8 cellular contexts compared by ENCODE assay signal in the genomic region with DNA sequence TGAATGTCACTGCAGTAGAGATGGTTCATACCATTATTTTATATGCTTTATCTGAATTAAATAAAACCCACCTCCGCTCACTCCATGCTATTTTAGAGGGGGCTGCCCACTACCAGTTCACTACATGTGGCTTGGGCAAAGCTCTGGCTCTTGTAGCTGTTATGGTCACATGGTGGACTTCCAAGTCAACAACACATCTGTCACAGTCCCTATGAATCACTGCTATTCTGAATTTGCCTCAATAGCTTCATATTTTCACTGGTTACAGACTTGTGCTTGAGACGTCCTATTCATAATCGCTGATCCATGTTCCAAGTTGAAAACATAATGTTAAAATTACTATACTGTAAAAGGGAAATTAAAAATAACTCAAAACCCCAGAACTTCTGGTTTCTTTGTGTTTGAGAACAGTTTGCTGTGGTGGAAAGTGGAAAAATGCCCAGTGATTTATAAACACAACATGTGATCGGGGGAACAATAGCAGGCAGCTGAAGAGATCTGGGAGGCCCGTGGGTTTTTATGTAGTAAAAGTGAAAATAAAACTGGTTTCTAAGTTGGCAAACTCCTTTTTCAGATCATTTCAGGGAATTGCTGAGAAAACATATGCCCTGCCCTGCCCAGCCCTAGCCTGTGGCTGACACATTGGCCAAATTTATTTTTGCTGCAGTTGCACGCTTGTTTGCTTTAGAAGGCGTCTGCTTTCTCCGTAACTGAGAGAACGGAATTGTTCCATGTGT.
DNase-seq lines count a peak whose midpoint lies in the region; ATAC-seq and TF ChIP-seq lines count a peak whose summit lies in the region.

No MANE protein-coding gene starts in this region.

- no peak for DNase-seq in BJ (ENCODE audit: low read depth)
- peak; percentile 25 for DNase-seq in NCI-H2227 treated with DMSO at 0.1 percent for 48 hours (lab: John Stamatoyannopoulos, UW)
- no peak for DNase-seq in esophagus muscularis mucosa (ENCODE audit: extremely low spot score)
- DNase-seq in osteocyte (ENCODE audit: extremely low spot score, unreplicated experiment) = no peak
- no peak for DNase-seq in NCI-H69 (lab: John Stamatoyannopoulos, UW)
- DNase-seq in GM23338 (ENCODE audit: low spot score) = no peak

- H3K27ac Mint-ChIP-seq in osteocyte (ENCODE audit: unreplicated experiment) (no peak overlapping the region), GM23338 (no peak overlapping the region)

- TF ChIP-seq EP300 in esophagus muscularis mucosa (IDR thresholded peaks at IDR 0.05) = no peak

- H3K27me3 Mint-ChIP-seq in osteocyte (ENCODE audit: unreplicated experiment) = peaks cover 30% of the 10 kb centered on the region
- H3K27me3 Mint-ChIP-seq in GM23338 (ENCODE audit: insufficient read depth, low read depth, poor library complexity) = no peaks in the 10 kb centered on the region

- H3K4me2 ChIP-seq in GM23338 = no peak overlapping the region

- H3F3A ChIP-seq in GM23338 (replicated peaks; ENCODE audit: low read depth) = no peaks in the 10 kb centered on the region

- no peaks in the 10 kb centered on the region for H3K9me2 ChIP-seq in GM23338 (ENCODE audit: insufficient read depth)

- H3K27me3 ChIP-seq in BJ (ENCODE audit: control insufficient read depth, insufficient read depth, low read length) (no peaks in the 10 kb centered on the region), esophagus muscularis mucosa (no peaks in the 10 kb centered on the region), GM23338 (ENCODE audit: insufficient read depth) (no peaks in the 10 kb centered on the region)

- H3K4me3 ChIP-seq in BJ (ENCODE audit: low read depth, low read length) (peak overlapping the region; percentile 30), esophagus muscularis mucosa (peak overlapping the region; percentile 6 to 48 (median 18)), GM23338 (no peak overlapping the region)

- no peaks in the 10 kb centered on the region for H3K79me2 ChIP-seq in GM23338 (replicated peaks; ENCODE audit: insufficient read depth)

- TF ChIP-seq POLR2A in esophagus muscularis mucosa (IDR thresholded peaks at IDR 0.05; ENCODE audit: low read depth) = no peak

- H3K4me1 ChIP-seq in esophagus muscularis mucosa (no peaks in the 10 kb centered on the region), GM23338 (ENCODE audit: insufficient read depth) (no peaks in the 10 kb centered on the region)

- H3K36me3 Mint-ChIP-seq in osteocyte (ENCODE audit: unreplicated experiment) (no peaks in the 10 kb centered on the region), GM23338 (ENCODE audit: low read depth) (no peaks in the 10 kb centered on the region; the same call in 2 of the 3 replicates)

- H3K36me3 ChIP-seq in BJ (ENCODE audit: control insufficient read depth, insufficient read depth, low read length) (no peaks in the 10 kb centered on the region), esophagus muscularis mucosa (no peaks in the 10 kb centered on the region), GM23338 (ENCODE audit: insufficient read depth) (peaks cover 3% of the 10 kb centered on the region; the same call in 1 of the 2 replicates)

- 51% methylated on average over 9 of the region's 9 CpGs for WGBS in esophagus muscularis mucosa

- intact Hi-C loops in esophagus muscularis mucosa (cut with DNase I) = no loop called here

- H3K9me3 Mint-ChIP-seq in osteocyte (ENCODE audit: unreplicated experiment) = peaks cover 8% of the 10 kb centered on the region
- H3K9me3 Mint-ChIP-seq in GM23338 = peaks cover 42% of the 10 kb centered on the region

- CTCF ChIA-PET in BJ (lab: Yijun Ruan, JAX) = interaction anchor here (0.6 to 1.4 kb wide), 6 partner anchors 10 to 155 kb away, joined by 3 to 6 read pairs (median 3); no protein-coding TSS in a partner anchor

- no peaks in the 10 kb centered on the region for H4K20me1 ChIP-seq in GM23338 (replicated peaks; ENCODE audit: insufficient read depth)

- ATAC-seq in HG02870 (IDR thresholded peaks at IDR 0.05; ENCODE audit: unreplicated experiment) (no peak), GM21717 (IDR thresholded peaks at IDR 0.05; ENCODE audit: unreplicated experiment) (no peak), GM23338 (no peak)

- H3K4me3 Mint-ChIP-seq in osteocyte (ENCODE audit: unreplicated experiment) (peak overlapping the region; percentile 1), GM23338 (no peak overlapping the region)

- no peak overlapping the region for H2AFZ ChIP-seq in GM23338

- H3K27ac ChIP-seq in esophagus muscularis mucosa (replicated peaks in 1 of 4) (no peak overlapping the region), GM23338 (ENCODE audit: low read depth) (no peak overlapping the region)

- POLR2A ChIA-PET in BJ (lab: Charles Lee) = no interaction called here

- no peak for TF ChIP-seq CTCF in BJ (IDR thresholded peaks at IDR 0.05; ENCODE audit: insufficient read depth, low read depth, low read length)
- TF ChIP-seq CTCF in esophagus muscularis mucosa (IDR thresholded peaks at IDR 0.05) = no peak
- no peak for TF ChIP-seq CTCF in osteocyte (IDR thresholded peaks at IDR 0.05)
- TF ChIP-seq CTCF in GM23338 (conservative IDR thresholded peaks at IDR 0.05; ENCODE audit: low read depth in 2 of 2) = no peak

- H3K4me1 Mint-ChIP-seq in osteocyte (ENCODE audit: unreplicated experiment) (no peaks in the 10 kb centered on the region), GM23338 (no peaks in the 10 kb centered on the region)

- H3K9me3 ChIP-seq in esophagus muscularis mucosa = peaks cover 0 to 15% (median 8%) of the 10 kb centered on the region in 4 donors

TF ChIP-seq in GM23338, 12 proteins besides CTCF, POLR2A, EP300 and RAD21 (continues in another document):
- TF ChIP-seq CREB1 (CRISPR knock-in tag; IDR thresholded peaks at IDR 0.05; ENCODE audit: low read depth) = no peak
- no peak for TF ChIP-seq STAT1 (IDR thresholded peaks at IDR 0.05; ENCODE audit: unreplicated experiment)
- TF ChIP-seq EZH2 (IDR thresholded peaks at IDR 0.05; ENCODE audit: low read depth, unreplicated experiment) = no peak
- TF ChIP-seq, protein P1, sequence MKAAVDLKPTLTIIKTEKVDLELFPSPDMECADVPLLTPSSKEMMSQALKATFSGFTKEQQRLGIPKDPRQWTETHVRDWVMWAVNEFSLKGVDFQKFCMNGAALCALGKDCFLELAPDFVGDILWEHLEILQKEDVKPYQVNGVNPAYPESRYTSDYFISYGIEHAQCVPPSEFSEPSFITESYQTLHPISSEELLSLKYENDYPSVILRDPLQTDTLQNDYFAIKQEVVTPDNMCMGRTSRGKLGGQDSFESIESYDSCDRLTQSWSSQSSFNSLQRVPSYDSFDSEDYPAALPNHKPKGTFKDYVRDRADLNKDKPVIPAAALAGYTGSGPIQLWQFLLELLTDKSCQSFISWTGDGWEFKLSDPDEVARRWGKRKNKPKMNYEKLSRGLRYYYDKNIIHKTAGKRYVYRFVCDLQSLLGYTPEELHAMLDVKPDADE (IDR thresholded peaks at IDR 0.05) = no peak
- TF ChIP-seq EZH2phosphoT487 (IDR thresholded peaks at IDR 0.05; ENCODE audit: unreplicated experiment) = no peak
- TF ChIP-seq, protein P2, sequence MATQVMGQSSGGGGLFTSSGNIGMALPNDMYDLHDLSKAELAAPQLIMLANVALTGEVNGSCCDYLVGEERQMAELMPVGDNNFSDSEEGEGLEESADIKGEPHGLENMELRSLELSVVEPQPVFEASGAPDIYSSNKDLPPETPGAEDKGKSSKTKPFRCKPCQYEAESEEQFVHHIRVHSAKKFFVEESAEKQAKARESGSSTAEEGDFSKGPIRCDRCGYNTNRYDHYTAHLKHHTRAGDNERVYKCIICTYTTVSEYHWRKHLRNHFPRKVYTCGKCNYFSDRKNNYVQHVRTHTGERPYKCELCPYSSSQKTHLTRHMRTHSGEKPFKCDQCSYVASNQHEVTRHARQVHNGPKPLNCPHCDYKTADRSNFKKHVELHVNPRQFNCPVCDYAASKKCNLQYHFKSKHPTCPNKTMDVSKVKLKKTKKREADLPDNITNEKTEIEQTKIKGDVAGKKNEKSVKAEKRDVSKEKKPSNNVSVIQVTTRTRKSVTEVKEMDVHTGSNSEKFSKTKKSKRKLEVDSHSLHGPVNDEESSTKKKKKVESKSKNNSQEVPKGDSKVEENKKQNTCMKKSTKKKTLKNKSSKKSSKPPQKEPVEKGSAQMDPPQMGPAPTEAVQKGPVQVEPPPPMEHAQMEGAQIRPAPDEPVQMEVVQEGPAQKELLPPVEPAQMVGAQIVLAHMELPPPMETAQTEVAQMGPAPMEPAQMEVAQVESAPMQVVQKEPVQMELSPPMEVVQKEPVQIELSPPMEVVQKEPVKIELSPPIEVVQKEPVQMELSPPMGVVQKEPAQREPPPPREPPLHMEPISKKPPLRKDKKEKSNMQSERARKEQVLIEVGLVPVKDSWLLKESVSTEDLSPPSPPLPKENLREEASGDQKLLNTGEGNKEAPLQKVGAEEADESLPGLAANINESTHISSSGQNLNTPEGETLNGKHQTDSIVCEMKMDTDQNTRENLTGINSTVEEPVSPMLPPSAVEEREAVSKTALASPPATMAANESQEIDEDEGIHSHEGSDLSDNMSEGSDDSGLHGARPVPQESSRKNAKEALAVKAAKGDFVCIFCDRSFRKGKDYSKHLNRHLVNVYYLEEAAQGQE (IDR thresholded peaks at IDR 0.05; ENCODE audit: unreplicated experiment) = no peak
- TF ChIP-seq JUNB (IDR thresholded peaks at IDR 0.05; ENCODE audit: unreplicated experiment) = no peak
- TF ChIP-seq ZNF114 (CRISPR knock-in tag; IDR thresholded peaks at IDR 0.05) = no peak
- no peak for TF ChIP-seq NANOG (IDR thresholded peaks at IDR 0.05; ENCODE audit: borderline replicate concordance)
